Comparison of ENCODE assay signal across 29 cellular contexts in genomic region chr12:4643747-4644146, GRCh38. TPM values are rescaled to one million over a fixed set of nuclear protein-coding genes. Genes with fewer than 3 reads are reported as not detected.
DNase-seq lines count a peak whose midpoint lies in the region; ATAC-seq and TF ChIP-seq lines count a peak whose summit lies in the region.
"Had no signal": no experiment of that assay in that cellular context is flagged by ENCODE, and none has a peak within 500 bp of the region (broad histone marks: within the 10 kb centered on the region; RNA-seq: fewer than 3 reads in every experiment).

No MANE protein-coding gene starts in this region.

- no peak for TF ChIP-seq CTCF in GM06990 (IDR thresholded peaks at IDR 0.05; ENCODE audit: insufficient read depth, low read length, poor library complexity, severe bottlenecking)

- H3K27ac ChIP-seq in effector memory CD4-positive, alpha-beta T cell (ENCODE audit: insufficient read depth, low read length, poor library complexity, severe bottlenecking): no peak overlapping the region
- no peak overlapping the region for H3K27ac ChIP-seq in mesenchymal stem cell (ENCODE audit: low read length, poor library complexity, severe bottlenecking)
- H3K27ac ChIP-seq: esophagus squamous epithelium, ovary, right atrium auricular region, stomach had no signal

- H2BK15ac ChIP-seq in mesenchymal stem cell (ENCODE audit: low read depth, poor library complexity, severe bottlenecking): no peak overlapping the region

- no peaks in the 10 kb centered on the region for H3K27me3 ChIP-seq in GM06990 (replicated peaks; ENCODE audit: control insufficient read depth, insufficient read depth, low read length)
- no peaks in the 10 kb centered on the region for H3K27me3 ChIP-seq in effector memory CD4-positive, alpha-beta T cell (replicated peaks; ENCODE audit: control insufficient read depth, insufficient read depth, low read length, poor library complexity, severe bottlenecking)
- H3K27me3 ChIP-seq in mesenchymal stem cell (ENCODE audit: control insufficient read depth in 1 of 2, insufficient read depth in 1 of 2, low read length in 2 of 2): peaks cover 0 to 3% of the 10 kb centered on the region in 2 experiments
- H3K27me3 ChIP-seq: esophagus squamous epithelium, ovary, right atrium auricular region, stomach had no signal

- H2AK5ac ChIP-seq in mesenchymal stem cell (ENCODE audit: low read length, severe bottlenecking): no peak overlapping the region

- no peaks in the 10 kb centered on the region for H3K4me1 Mint-ChIP-seq in T-helper 17 cell

- ATAC-seq in GM19025 (IDR thresholded peaks at IDR 0.05; ENCODE audit: low read depth, unreplicated experiment) (peak; percentile 48), HG02870 (IDR thresholded peaks at IDR 0.05; ENCODE audit: unreplicated experiment) (peak; percentile 79), T-helper 17 cell (no peak), HG03196 (IDR thresholded peaks at IDR 0.05; ENCODE audit: unreplicated experiment) (no peak)
- ATAC-seq: effector memory CD8-positive, alpha-beta T cell; GM23338; naive thymus-derived CD4-positive, alpha-beta T cell; T-cell had no signal

- H3K4me3 ChIP-seq in GM06990 (replicated peaks; ENCODE audit: low read depth, low read length) (no peak overlapping the region; the same call in 1 of the 2 replicates), mesenchymal stem cell (ENCODE audit: insufficient read depth in 1 of 2, low read depth in 1 of 2, low read length in 2 of 2) (no peak overlapping the region)
- no peak overlapping the region for H3K4me3 ChIP-seq in effector memory CD4-positive, alpha-beta T cell (ENCODE audit: insufficient read depth, low read depth, low read length, poor library complexity, severe bottlenecking)
- H3K4me3 ChIP-seq: esophagus squamous epithelium, GM23338, ovary, right atrium auricular region, stomach had no signal

- H2BK12ac ChIP-seq in mesenchymal stem cell (ENCODE audit: low read length in 2 of 2): no peak overlapping the region

- H3K18ac ChIP-seq in mesenchymal stem cell (ENCODE audit: low read depth in 1 of 2, low read length in 2 of 2): no peak overlapping the region

- H3K4me2 ChIP-seq in mesenchymal stem cell (ENCODE audit: low read length, poor library complexity, severe bottlenecking): no peak overlapping the region
- H3K4me2 ChIP-seq: GM23338 had no signal

- no peak overlapping the region for H2BK5ac ChIP-seq in mesenchymal stem cell (ENCODE audit: low read depth, low read length, poor library complexity, severe bottlenecking)

- H4K8ac ChIP-seq in mesenchymal stem cell (ENCODE audit: low read length): no peak overlapping the region

- H2BK120ac ChIP-seq in mesenchymal stem cell (ENCODE audit: low read depth, low read length): no peak overlapping the region

- no peak overlapping the region for H3K27ac Mint-ChIP-seq in T-helper 17 cell
- H3K27ac Mint-ChIP-seq: activated T-helper 2 cell treated with anti-CD3 and anti-CD28 coated beads, Interferon-gamma antibody, Interleukin-2, Interleukin-4, amounts not matched to agents 10 μg/mL and 5 μg/mL and 100 μg/mL, durations not matched to agents 14 hours and 24 hours and 36 hours; B cell; effector memory CD8-positive, alpha-beta T cell; GM23338; naive thymus-derived CD4-positive, alpha-beta T cell; T-cell had no signal

- H3K4me1 ChIP-seq in effector memory CD4-positive, alpha-beta T cell (ENCODE audit: control insufficient read depth, insufficient read depth, low read length, poor library complexity, severe bottlenecking): peaks cover 5% of the 10 kb centered on the region
- no peaks in the 10 kb centered on the region for H3K4me1 ChIP-seq in mesenchymal stem cell (ENCODE audit: control insufficient read depth, insufficient read depth, low read depth, low read length)

- WGBS in mesenchymal stem cell: 93% methylated on average over 5 of the region's 6 CpGs

- peaks cover under 1% of the 10 kb centered on the region for H3K36me3 Mint-ChIP-seq in T-helper 17 cell (ENCODE audit: low read depth)
- H3K36me3 Mint-ChIP-seq: T-cell had no signal

- no peaks in the 10 kb centered on the region for H3K9me3 ChIP-seq in T-helper 17 cell (ENCODE audit: control insufficient read depth, low read length, poor library complexity, severe bottlenecking)
- no peaks in the 10 kb centered on the region for H3K9me3 ChIP-seq in effector memory CD4-positive, alpha-beta T cell (ENCODE audit: control insufficient read depth, low read length)
- no peaks in the 10 kb centered on the region for H3K9me3 ChIP-seq in mesenchymal stem cell (ENCODE audit: control insufficient read depth, low read length)
- H3K9me3 ChIP-seq: esophagus squamous epithelium, ovary, right atrium auricular region, stomach had no signal

- peaks cover 6% of the 10 kb centered on the region for H3K79me1 ChIP-seq in mesenchymal stem cell (replicated peaks; ENCODE audit: low read length, poor library complexity, severe bottlenecking)

- peak; percentile 16 for DNase-seq in GM06990 (ENCODE audit: extremely low read depth, insufficient read length)
- DNase-seq in NOMO-1 treated with DMSO at 0.1 percent for 48 hours (lab: John Stamatoyannopoulos, UW; ENCODE audit: unreplicated experiment): peak; percentile 84
- DNase-seq in T-helper 17 cell: no peak
- DNase-seq in effector memory CD4-positive, alpha-beta T cell: no peak
- DNase-seq in mesenchymal stem cell: no peak
- DNase-seq: activated CD4-positive, alpha-beta T cell treated with anti-CD3 and anti-CD28 coated beads for 48 hours; DMS79 treated with DMSO at 0.1 percent for 48 hours; effector memory CD8-positive, alpha-beta T cell; esophagus squamous epithelium; KG1; naive thymus-derived CD4-positive, alpha-beta T cell; NCI-H1105 treated with DMSO at 0.1 percent for 48 hours; NCI-H2107; NCI-H526; ovary; SIG-M5; stimulated activated CD4-positive, alpha-beta T cell treated with anti-CD3 and anti-CD28 coated beads, Interleukin-4, amount 100 ng/mL, for 4 hours; stomach; T-cell; trophoblast cell had no signal

- no peak overlapping the region for H3K4ac ChIP-seq in mesenchymal stem cell (ENCODE audit: low read depth in 1 of 2, low read length in 2 of 2)

- H2AFZ ChIP-seq in mesenchymal stem cell (ENCODE audit: low read depth, low read length): no peak overlapping the region
- H2AFZ ChIP-seq: GM23338 had no signal

- peaks cover 14% of the 10 kb centered on the region for H3K27me3 Mint-ChIP-seq in T-helper 17 cell
- H3K27me3 Mint-ChIP-seq: B cell had no signal

- H4K91ac ChIP-seq in mesenchymal stem cell (ENCODE audit: low read length): no peak overlapping the region

- no peaks in the 10 kb centered on the region for H3K36me3 ChIP-seq in GM06990 (ENCODE audit: control insufficient read depth, insufficient read depth, low read length)
- H3K36me3 ChIP-seq in effector memory CD4-positive, alpha-beta T cell (ENCODE audit: control insufficient read depth, insufficient read depth, low read length): no peaks in the 10 kb centered on the region
- no peaks in the 10 kb centered on the region for H3K36me3 ChIP-seq in mesenchymal stem cell (ENCODE audit: control insufficient read depth in 1 of 2, insufficient read depth in 2 of 2, low read depth in 1 of 2, low read length in 2 of 2)
- H3K36me3 ChIP-seq: esophagus squamous epithelium, ovary, right atrium auricular region, stomach had no signal

- H3K4me3 Mint-ChIP-seq in T-helper 17 cell: no peak overlapping the region
- H3K4me3 Mint-ChIP-seq: B cell; effector memory CD8-positive, alpha-beta T cell; GM23338; naive thymus-derived CD4-positive, alpha-beta T cell; T-cell had no signal

- H3K23ac ChIP-seq in mesenchymal stem cell (ENCODE audit: low read length in 2 of 2): no peak overlapping the region

- H3K9ac ChIP-seq in mesenchymal stem cell (ENCODE audit: low read length): no peak overlapping the region

- H3K14ac ChIP-seq in mesenchymal stem cell (ENCODE audit: low read length in 2 of 2): no peak overlapping the region

RNA-seq across cellular contexts. Expression of gene AKAP3, which starts 5.1 kb away (rescaled TPM):
- 1 to 10 TPM; 1.6 to 2.6 TPM for total RNA-seq in T-helper 17 cell
- 0.17 TPM for polyA plus RNA-seq in mesenchymal stem cell (2013, experiment 1 of 2)
- polyA plus RNA-seq in mesenchymal stem cell (2013, experiment 2 of 2): 0.26 TPM
- total RNA-seq: A172, HT-29 had no signal

RNA-seq across cellular contexts. Expression of gene NDUFA9, which starts 5.2 kb away (rescaled TPM):
- 10 to 100 TPM; 61.3 to 80.8 TPM for total RNA-seq in T-helper 17 cell
- polyA plus RNA-seq in mesenchymal stem cell (2013, experiment 1 of 2): 64.8 TPM
- polyA plus RNA-seq in mesenchymal stem cell (2013, experiment 2 of 2): 70.5 TPM

Comparison
In these comparisons a context has a peak if more than half of its experiments do, and no peak if none do; other contexts are left out.
1. DNase-seq: peak in GM06990 (single experiment) and NOMO-1 treated with DMSO at 0.1 percent for 48 hours (single experiment); none in T-helper 17 cell (0 of 3), effector memory CD4-positive, alpha-beta T cell (0 of 3) and mesenchymal stem cell (single experiment).
2. ATAC-seq: peak in GM19025 (single experiment) and HG02870 (single experiment); none in T-helper 17 cell (single experiment) and HG03196 (single experiment).